19 cellular contexts compared by ENCODE assay signal in genomic region chr10:107579970-107580369, GRCh38.
DNase-seq lines count a peak whose midpoint lies in the region; ATAC-seq and TF ChIP-seq lines count a peak whose summit lies in the region.
"Had no signal": no experiment of that assay in that cellular context is flagged by ENCODE, and none has a peak within 500 bp of the region (broad histone marks: within the 10 kb centered on the region; RNA-seq: fewer than 3 reads in every experiment).

No MANE protein-coding gene starts in this region.

- peaks cover 67% of the 10 kb centered on the region for H3K9me3 ChIP-seq in endodermal cell (ENCODE audit: control insufficient read depth, low read length)
- peaks cover 0 to 4% (median 0%) of the 10 kb centered on the region in 3 experiments for H3K9me3 ChIP-seq in naive thymus-derived CD4-positive, alpha-beta T cell (ENCODE audit: control insufficient read depth in 2 of 3, low read length in 3 of 3)
- H3K9me3 ChIP-seq: BLaER1 had no signal

- no peak overlapping the region for H3K9ac ChIP-seq in endodermal cell (ENCODE audit: extremely low read depth, low read length, poor library complexity, severe bottlenecking)
- H3K9ac ChIP-seq: BLaER1, GM23248 had no signal

- H3K36me3 Mint-ChIP-seq in endodermal cell (ENCODE audit: low read depth) (peaks cover 2% of the 10 kb centered on the region), CD14-positive monocyte (no peaks in the 10 kb centered on the region)
- no peaks in the 10 kb centered on the region for H3K36me3 Mint-ChIP-seq in naive thymus-derived CD4-positive, alpha-beta T cell
- H3K36me3 Mint-ChIP-seq: CD8-positive, alpha-beta memory T cell had no signal

- H3K4me3 ChIP-seq in endodermal cell (ENCODE audit: low read length) (peak overlapping the region; percentile 23), retinal pigment epithelial cell (ENCODE audit: low read length) (no peak overlapping the region)
- no peak overlapping the region for H3K4me3 ChIP-seq in naive thymus-derived CD4-positive, alpha-beta T cell (ENCODE audit: low read length)
- H3K4me3 ChIP-seq: BLaER1, GM12878, GM23248 had no signal

- no peaks in the 10 kb centered on the region for H3K27me3 ChIP-seq in endodermal cell (ENCODE audit: control insufficient read depth, insufficient read depth, low read length, poor library complexity, severe bottlenecking)
- H3K27me3 ChIP-seq in naive thymus-derived CD4-positive, alpha-beta T cell (ENCODE audit: control insufficient read depth in 2 of 2, insufficient read depth in 2 of 2, low read length in 2 of 2) = no peaks in the 10 kb centered on the region
- H3K27me3 ChIP-seq: BLaER1 had no signal

- CTCF ChIA-PET in naive thymus-derived CD4-positive, alpha-beta T cell (lab: Charles Lee) = no interaction called here

- H3K4me1 Mint-ChIP-seq in endodermal cell (peaks cover 8% of the 10 kb centered on the region), CD14-positive monocyte (no peaks in the 10 kb centered on the region)
- no peaks in the 10 kb centered on the region for H3K4me1 Mint-ChIP-seq in naive thymus-derived CD4-positive, alpha-beta T cell
- H3K4me1 Mint-ChIP-seq: B cell; CD8-positive, alpha-beta memory T cell had no signal

- POLR2A ChIA-PET in naive thymus-derived CD4-positive, alpha-beta T cell (lab: Charles Lee) = no interaction called here

- H3K27me3 Mint-ChIP-seq in endodermal cell (ENCODE audit: insufficient read depth) (no peaks in the 10 kb centered on the region), CD14-positive monocyte (ENCODE audit: low read depth in 3 of 3) (peaks cover 0 to 3% (median 0%) of the 10 kb centered on the region in 3 donors)
- no peaks in the 10 kb centered on the region for H3K27me3 Mint-ChIP-seq in naive thymus-derived CD4-positive, alpha-beta T cell
- H3K27me3 Mint-ChIP-seq: B cell; CD4-positive, alpha-beta T cell; CD8-positive, alpha-beta memory T cell had no signal

- no peaks in the 10 kb centered on the region for H3K36me3 ChIP-seq in endodermal cell (ENCODE audit: control insufficient read depth, insufficient read depth, low read length)
- H3K36me3 ChIP-seq in naive thymus-derived CD4-positive, alpha-beta T cell (ENCODE audit: control insufficient read depth in 2 of 3, insufficient read depth in 3 of 3, low read length in 3 of 3) = no peaks in the 10 kb centered on the region
- H3K36me3 ChIP-seq: BLaER1 had no signal

- H3K9me3 Mint-ChIP-seq in endodermal cell (peaks cover 26% of the 10 kb centered on the region), CD14-positive monocyte (peaks cover 0 to 7% (median 2%) of the 10 kb centered on the region in 7 donors)
- peaks cover 0 to 17% (median 3%) of the 10 kb centered on the region in 11 donors for H3K9me3 Mint-ChIP-seq in naive thymus-derived CD4-positive, alpha-beta T cell
- H3K9me3 Mint-ChIP-seq: CD4-positive, alpha-beta T cell had no signal

- 100% methylated on average over 1 of the region's 2 CpGs; no CpG with 5 or more reads in 1 of the 2 experiments for WGBS in endodermal cell (ENCODE audit: insufficient coverage in 1 of 2, insufficient read length in 1 of 2), 2 experiments

- H3K4me3 Mint-ChIP-seq in endodermal cell (no peak overlapping the region), CD14-positive monocyte (no peak overlapping the region)
- H3K4me3 Mint-ChIP-seq in naive thymus-derived CD4-positive, alpha-beta T cell = no peak overlapping the region
- H3K4me3 Mint-ChIP-seq: B cell; CD4-positive, alpha-beta T cell; CD8-positive, alpha-beta memory T cell had no signal

- H3K4me1 ChIP-seq in endodermal cell (ENCODE audit: control insufficient read depth, insufficient read depth, low read length) = no peaks in the 10 kb centered on the region
- no peaks in the 10 kb centered on the region for H3K4me1 ChIP-seq in naive thymus-derived CD4-positive, alpha-beta T cell (ENCODE audit: control insufficient read depth in 2 of 2, insufficient read depth in 2 of 2, low read length in 2 of 2)
- H3K4me1 ChIP-seq: BLaER1 had no signal

- H3K27ac Mint-ChIP-seq in endodermal cell (no peak overlapping the region), CD14-positive monocyte (no peak overlapping the region)
- no peak overlapping the region for H3K27ac Mint-ChIP-seq in naive thymus-derived CD4-positive, alpha-beta T cell
- H3K27ac Mint-ChIP-seq: B cell; CD4-positive, alpha-beta T cell; CD8-positive, alpha-beta memory T cell had no signal

- intact Hi-C loops in CD14-positive monocyte (cut with micrococcal nuclease) = no loop called here
- intact Hi-C loops in naive thymus-derived CD4-positive, alpha-beta T cell (cut with micrococcal nuclease) = no loop called here

- ATAC-seq in naive thymus-derived CD4-positive, alpha-beta T cell = no peak
- ATAC-seq: GM12878 had no signal

- DNase-seq in LHCN-M2 (ENCODE audit: low read depth) (peak; percentile 66), endodermal cell (no peak), retinal pigment epithelial cell (ENCODE audit: low read depth) (peak; percentile 63), midbrain (lab: John Stamatoyannopoulos, UW) (no peak), CD14-positive monocyte (ENCODE audit: low spot score) (no peak)
- DNase-seq in naive thymus-derived CD4-positive, alpha-beta T cell = no peak
- DNase-seq: CD4-positive, alpha-beta T cell; CD8-positive, alpha-beta memory T cell; DMS 273 treated with DMSO at 0.1 percent for 48 hours; DMS79; EL; GDM1; GM23248; H7; HCEC 1CT had no signal

- H3K27ac ChIP-seq in endodermal cell (ENCODE audit: low read depth, low read length) = no peak overlapping the region
- H3K27ac ChIP-seq in naive thymus-derived CD4-positive, alpha-beta T cell (ENCODE audit: low read depth, low read length) = no peak overlapping the region
- H3K27ac ChIP-seq: BLaER1, C4-2B, GM23248 had no signal

- TF ChIP-seq CTCF in endodermal cell (conservative IDR thresholded peaks at IDR 0.05) (no peak), retinal pigment epithelial cell (conservative IDR thresholded peaks at IDR 0.05; ENCODE audit: low read depth, low read length) (no peak), CD14-positive monocyte (IDR thresholded peaks at IDR 0.05) (no peak)

Comparison
In these comparisons a context has a peak if more than half of its experiments do, and no peak if none do; other contexts are left out.
1. DNase-seq: peak in LHCN-M2 (single experiment) and retinal pigment epithelial cell (single experiment); none in endodermal cell (single experiment), midbrain (single experiment), CD14-positive monocyte (single experiment) and naive thymus-derived CD4-positive, alpha-beta T cell (0 of 9).